27 cellular contexts compared by ENCODE assay signal in genomic region chr19:55377356-55378131, GRCh38. TPM values are rescaled to one million over a fixed set of nuclear protein-coding genes. Genes with fewer than 3 reads are reported as not detected.
A peak's percentile ranks its signal among the peaks of the same experiment; 100 is the strongest.
DNase-seq lines count a peak whose midpoint lies in the region; ATAC-seq and TF ChIP-seq lines count a peak whose summit lies in the region.
"Had no signal": no experiment of that assay in that cellular context is flagged by ENCODE, and none has a peak within 500 bp of the region (broad histone marks: within the 10 kb centered on the region; RNA-seq: fewer than 3 reads in every experiment).

No MANE protein-coding gene starts in this region.

- DNase-seq in Right ventricle myocardium inferior (ENCODE audit: missing footprints) (peak; percentile 78), left ventricle myocardium inferior (no peak), WTC11 (ENCODE audit: low spot score) (peak; percentile 59), activated T-cell treated with anti-CD3 and anti-CD28 coated beads for 4 hours (no peak), NCI-H2171 (lab: John Stamatoyannopoulos, UW) (no peak)
- DNase-seq in activated CD4-positive, CD25-positive, alpha-beta regulatory T cell treated with anti-CD3 and anti-CD28 coated beads, Interleukin-2, amount 50 U/mL, for 72 hours, result no peak
- DNase-seq in activated naive CD4-positive, alpha-beta T cell treated with Interleukin-2 at 50 U/mL for 16 hours, result no peak
- DNase-seq: activated CD4-positive, alpha-beta T cell treated with anti-CD3 and anti-CD28 coated beads, Interleukin-2, amount 10 ng/mL, durations not matched to agents 24 days and 14 days; activated effector memory CD4-positive, alpha-beta T cell treated with Interleukin-2 at 50 U/mL for 16 hours; CD4-positive, alpha-beta T cell; hippocampal formation; NCI-H1417 treated with DMSO at 0.1 percent for 48 hours; NCI-H2171 treated with DMSO at 0.1 percent for 48 hours; NK-92 treated with Interleukin-12 subunit alpha and Interleukin-12 subunit beta, amount 100 ng/mL, for 24 hours; stimulated activated CD4-positive, alpha-beta T cell treated with anti-CD3 and anti-CD28 coated beads, Interleukin-15, amount 100 ng/mL, for 24 hours; SW 1271 had no signal

- POLR2A ChIA-PET in WTC11 (lab: Charles Lee), result no interaction called here

- no peaks in the 10 kb centered on the region for H3K9me3 Mint-ChIP-seq in WTC11
- H3K9me3 Mint-ChIP-seq: CD4-positive, alpha-beta T cell had no signal

- peak overlapping the region; percentile 62 for H3K4me3 Mint-ChIP-seq in WTC11
- H3K4me3 Mint-ChIP-seq: activated CD4-positive, alpha-beta T cell treated with anti-CD3 and anti-CD28 coated beads, Interleukin-2, amount 10 ng/mL, durations not matched to agents 24 days and 14 days; CD4-positive, alpha-beta T cell had no signal

- peaks cover 41% of the 10 kb centered on the region for H3K4me1 Mint-ChIP-seq in WTC11

- H3K9me3 ChIP-seq in left ventricle myocardium inferior (replicated peaks) (no peaks in the 10 kb centered on the region), iPS-18c (ENCODE audit: control insufficient read depth, insufficient read depth, low read length) (no peaks in the 10 kb centered on the region)
- H3K9me3 ChIP-seq: breast epithelium, left lung, neutrophil, suprapubic skin, vagina had no signal

- ATAC-seq in Right ventricle myocardium inferior, result no peak
- peak; percentile 29 for ATAC-seq in WTC11

- CTCF ChIA-PET in WTC11 (lab: Charles Lee), result interaction anchor here (1.5 kb wide), 1 partner anchor 38 kb away, joined by 3 read pairs; the partner anchor contains the start of gene KMT5C

- TF ChIP-seq CTCF in left ventricle myocardium inferior (IDR thresholded peaks at IDR 0.05; ENCODE audit: borderline replicate concordance), result no peak
- no peak for TF ChIP-seq CTCF in WTC11 (IDR thresholded peaks at IDR 0.05)

- H3K36me3 Mint-ChIP-seq in WTC11, result no peaks in the 10 kb centered on the region

- peaks cover 49% of the 10 kb centered on the region for H3K27me3 ChIP-seq in left ventricle myocardium inferior (ENCODE audit: low read depth)
- H3K27me3 ChIP-seq: vagina had no signal

- peaks cover 59% of the 10 kb centered on the region for H3K27me3 Mint-ChIP-seq in WTC11 (ENCODE audit: low read depth)

- H3K27ac Mint-ChIP-seq in WTC11, result no peak overlapping the region
- H3K27ac Mint-ChIP-seq: activated CD4-positive, alpha-beta T cell treated with anti-CD3 and anti-CD28 coated beads, Interleukin-2, amount 10 ng/mL, durations not matched to agents 24 days and 14 days; CD4-positive, alpha-beta T cell had no signal

- intact Hi-C loops in Right ventricle myocardium inferior (cut with DNase I) (no loop called here), left ventricle myocardium inferior (cut with micrococcal nuclease) (no loop called here)

- H3K4me1 ChIP-seq in left ventricle myocardium inferior, result peaks cover 15% of the 10 kb centered on the region
- H3K4me1 ChIP-seq: breast epithelium, left lung had no signal

- no peak overlapping the region for H3K27ac ChIP-seq in left ventricle myocardium inferior (replicated peaks)
- H3K27ac ChIP-seq: breast epithelium, coronary artery, left lung, neutrophil, suprapubic skin, vagina had no signal

- H3K4me3 ChIP-seq in left ventricle myocardium inferior (no peak overlapping the region), iPS-18c (ENCODE audit: insufficient read depth, low read depth, low read length) (peak overlapping the region; percentile 58)
- H3K4me3 ChIP-seq: breast epithelium, coronary artery, left lung, suprapubic skin, vagina had no signal

- H3K36me3 ChIP-seq in left ventricle myocardium inferior, result no peaks in the 10 kb centered on the region
- H3K36me3 ChIP-seq: breast epithelium, left lung, neutrophil, suprapubic skin, vagina had no signal

TF ChIP-seq in WTC11, 78 proteins besides CTCF, POLR2A, EP300 and RAD21 (continues in another document):
- TF ChIP-seq KAT7 (CRISPR knock-in tag; IDR thresholded peaks at IDR 0.05; ENCODE audit: borderline replicate concordance), result no peak
- peak; percentile 56; the same call in 1 of the 2 replicates for TF ChIP-seq MAX (CRISPR knock-in tag; IDR thresholded peaks at IDR 0.05)
- 0 out of 2 replicates have a peak, but pooled peaks have one; percentile 13 for TF ChIP-seq ETV6 (CRISPR knock-in tag; IDR thresholded peaks at IDR 0.05)
- TF ChIP-seq TP53 (CRISPR knock-in tag; IDR thresholded peaks at IDR 0.05), result no peak
- no peak for TF ChIP-seq E2F5 (CRISPR knock-in tag; IDR thresholded peaks at IDR 0.05)
- 0 out of 2 replicates have a peak, but pooled peaks have one; percentile 15 for TF ChIP-seq SP1 (CRISPR knock-in tag; conservative IDR thresholded peaks at IDR 0.05)
- TF ChIP-seq RELA (CRISPR knock-in tag; IDR thresholded peaks at IDR 0.05; ENCODE audit: borderline replicate concordance), result no peak
- TF ChIP-seq IRF2 (CRISPR knock-in tag; IDR thresholded peaks at IDR 0.05; ENCODE audit: borderline replicate concordance, low read depth), result no peak
- TF ChIP-seq ZNF121 (CRISPR knock-in tag; IDR thresholded peaks at IDR 0.05), result peak; percentile 7; the same call in 1 of the 2 replicates
- peak; percentile 32; the same call in 1 of the 2 replicates for TF ChIP-seq PRDM15 (CRISPR knock-in tag; IDR thresholded peaks at IDR 0.05)
- TF ChIP-seq ZMAT4 (CRISPR knock-in tag; IDR thresholded peaks at IDR 0.05), result no peak
- TF ChIP-seq NR1H2 (CRISPR knock-in tag; IDR thresholded peaks at IDR 0.05), result no peak
- TF ChIP-seq ATF6 (CRISPR knock-in tag; IDR thresholded peaks at IDR 0.05), result no peak

RNA-seq across cellular contexts. Expression of gene TMEM190, which starts 0.9 kb away (rescaled TPM):
- total RNA-seq in Right ventricle myocardium inferior (not detected), left ventricle myocardium inferior (not detected), WTC11 (2021) (0.33 to 2.6 TPM (median 0.82 TPM) in 3 replicates)
- total RNA-seq: activated CD4-positive, alpha-beta T cell treated with anti-CD3 and anti-CD28 coated beads, Interleukin-2, amount 10 ng/mL, durations not matched to agents 24 days and 14 days; breast epithelium; CD4-positive, alpha-beta T cell; fibroblast of villous mesenchyme; mucosa of gallbladder; renal cortical epithelial cell; RPMI7951; suprapubic skin; vagina had no signal

RNA-seq across cellular contexts. Expression of gene TMEM238, which starts 6.5 kb away (rescaled TPM):
- total RNA-seq in Right ventricle myocardium inferior (0.24 TPM), left ventricle myocardium inferior (0.69 TPM), WTC11 (2021) (5.8 to 8.3 TPM (median 6.5 TPM) in 3 replicates)
- total RNA-seq: fibroblast of villous mesenchyme, RPMI7951 had no signal

RNA-seq across cellular contexts. Expression of gene IL11, which starts 7.3 kb away (rescaled TPM):
- total RNA-seq in Right ventricle myocardium inferior (not detected), left ventricle myocardium inferior (not detected), WTC11 (2021) (1.2 to 1.8 TPM (median 1.6 TPM) in 3 replicates)
- total RNA-seq: activated CD4-positive, alpha-beta T cell treated with anti-CD3 and anti-CD28 coated beads, Interleukin-2, amount 10 ng/mL, durations not matched to agents 24 days and 14 days; vagina had no signal

RNA-seq across cellular contexts. Expression of gene RPL28, which starts 8.2 kb away (rescaled TPM):
- 664 TPM for total RNA-seq in Right ventricle myocardium inferior
- total RNA-seq in left ventricle myocardium inferior, result 559 TPM
- 2,505 to 2,895 TPM (median 2,837 TPM) in 3 replicates for total RNA-seq in WTC11 (2021)

RNA-seq across cellular contexts. Expression of gene GARIN5B, which starts 14.5 kb away (rescaled TPM):
- total RNA-seq in Right ventricle myocardium inferior (not detected), left ventricle myocardium inferior (not detected), WTC11 (2021) (0.07 to 0.09 TPM in 2 of 3 replicates, not detected in the other)
- total RNA-seq: activated CD4-positive, alpha-beta T cell treated with anti-CD3 and anti-CD28 coated beads, Interleukin-2, amount 10 ng/mL, durations not matched to agents 24 days and 14 days; breast epithelium; fibroblast of villous mesenchyme; left lung; mucosa of gallbladder; renal cortical epithelial cell; RPMI7951; suprapubic skin; vagina had no signal

Comparison
In these comparisons a context has a peak if more than half of its experiments do, and no peak if none do; other contexts are left out.
1. DNase-seq: peak in Right ventricle myocardium inferior (single experiment) and WTC11 (single experiment); none in left ventricle myocardium inferior (single experiment), activated T-cell treated with anti-CD3 and anti-CD28 coated beads for 4 hours (single experiment), NCI-H2171 (single experiment), activated CD4-positive, CD25-positive, alpha-beta regulatory T cell treated with anti-CD3 and anti-CD28 coated beads, Interleukin-2, amount 50 U/mL, for 72 hours (single experiment) and activated naive CD4-positive, alpha-beta T cell treated with Interleukin-2 at 50 U/mL for 16 hours (single experiment).